ENCODE assay signal across 11 cellular contexts in genomic region chr5:111252799-111253564, GRCh38. TPM values are rescaled to one million over a fixed set of nuclear protein-coding genes. Genes with fewer than 3 reads are reported as not detected.
A peak's percentile ranks its signal among the peaks of the same experiment; 100 is the strongest.
DNase-seq lines count a peak whose midpoint lies in the region; ATAC-seq and TF ChIP-seq lines count a peak whose summit lies in the region.
"Had no signal": no experiment of that assay in that cellular context is flagged by ENCODE, and none has a peak within 500 bp of the region (broad histone marks: within the 10 kb centered on the region; RNA-seq: fewer than 3 reads in every experiment).

No MANE protein-coding gene starts in this region.

- TF ChIP-seq CTCF in GM12875 (IDR thresholded peaks at IDR 0.05; ENCODE audit: borderline replicate concordance, insufficient read depth, low read depth, low read length) (no peak), hepatocyte (IDR thresholded peaks at IDR 0.05; ENCODE audit: poor library complexity) (no peak), tibial nerve (IDR thresholded peaks at IDR 0.05) (no peak)

- no peak overlapping the region for H2AFZ ChIP-seq in hepatocyte

- H3K36me3 Mint-ChIP-seq in activated CD4-positive, alpha-beta memory T cell treated with anti-CD3 and anti-CD28 coated beads for 36 hours: peaks cover 16% of the 10 kb centered on the region

- TF ChIP-seq EP300 in tibial nerve (IDR thresholded peaks at IDR 0.05): no peak

- peaks cover 13% of the 10 kb centered on the region for H3K9me3 Mint-ChIP-seq in activated CD4-positive, alpha-beta memory T cell treated with anti-CD3 and anti-CD28 coated beads for 36 hours
- H3K9me3 Mint-ChIP-seq: dendritic cell treated with granulocyte-macrophage colony-stimulating factor and Interleukin-4, amounts not matched to agents 40 ng/mL and 50 ng/mL, for 4 days had no signal

- peak overlapping the region; percentile 66 for H3K4me3 Mint-ChIP-seq in activated CD4-positive, alpha-beta memory T cell treated with anti-CD3 and anti-CD28 coated beads for 36 hours
- H3K4me3 Mint-ChIP-seq: dendritic cell treated with granulocyte-macrophage colony-stimulating factor and Interleukin-4, amounts not matched to agents 40 ng/mL and 50 ng/mL, for 4 days had no signal

- H3K4me2 ChIP-seq in hepatocyte: no peak overlapping the region

- H3K4me1 Mint-ChIP-seq in activated CD4-positive, alpha-beta memory T cell treated with anti-CD3 and anti-CD28 coated beads for 36 hours (ENCODE audit: low read depth): peaks cover 88% of the 10 kb centered on the region

- H3K27ac Mint-ChIP-seq in activated CD4-positive, alpha-beta memory T cell treated with anti-CD3 and anti-CD28 coated beads for 36 hours: peak overlapping the region; percentile 83
- H3K27ac Mint-ChIP-seq: dendritic cell treated with granulocyte-macrophage colony-stimulating factor and Interleukin-4, amounts not matched to agents 40 ng/mL and 50 ng/mL, for 4 days had no signal

- no peaks in the 10 kb centered on the region for H4K20me1 ChIP-seq in hepatocyte (ENCODE audit: insufficient read depth, poor library complexity, severe bottlenecking)

- no peaks in the 10 kb centered on the region for H3K27me3 ChIP-seq in hepatocyte
- no peaks in the 10 kb centered on the region for H3K27me3 ChIP-seq in tibial nerve

- H3K27ac ChIP-seq in hepatocyte (no peak overlapping the region), tibial nerve (no peak overlapping the region)
- H3K27ac ChIP-seq: left ventricle myocardium inferior had no signal

- 93% methylated on average over 5 of the region's 5 CpGs for WGBS in hepatocyte (ENCODE audit: low lambda C conversion rate, missing lambda C conversion rate)
- 71 to 74% methylated on average over 5 of the region's 5 CpGs for WGBS in tibial nerve, 2 donors

- POLR2A ChIA-PET in activated CD4-positive, alpha-beta memory T cell treated with anti-CD3 and anti-CD28 coated beads for 36 hours (lab: Charles Lee): interaction anchor here (2.5 to 3.6 kb wide), 4 partner anchors 16 to 29 kb away, joined by 20 to 42 read pairs (median 27); partner anchors contain the start of gene CAMK4

- H3K4me1 ChIP-seq in hepatocyte (ENCODE audit: insufficient read depth): no peaks in the 10 kb centered on the region
- H3K4me1 ChIP-seq in tibial nerve: no peaks in the 10 kb centered on the region
- H3K4me1 ChIP-seq: left ventricle myocardium inferior had no signal

- H3K9me3 ChIP-seq in hepatocyte (ENCODE audit: low read depth) (no peaks in the 10 kb centered on the region), tibial nerve (no peaks in the 10 kb centered on the region)

- H3K79me2 ChIP-seq in hepatocyte: no peaks in the 10 kb centered on the region

- H3K36me3 ChIP-seq in hepatocyte (replicated peaks; ENCODE audit: insufficient read depth, low read depth) (no peaks in the 10 kb centered on the region), tibial nerve (no peaks in the 10 kb centered on the region)
- H3K36me3 ChIP-seq: left ventricle myocardium inferior had no signal

- H3K4me3 ChIP-seq in GM12875 (ENCODE audit: low read depth, low read length) (peak overlapping the region; percentile 17), hepatocyte (no peak overlapping the region), tibial nerve (no peak overlapping the region)
- H3K4me3 ChIP-seq: left ventricle myocardium inferior had no signal

- CTCF ChIA-PET in activated CD4-positive, alpha-beta memory T cell treated with anti-CD3 and anti-CD28 coated beads for 36 hours (lab: Charles Lee): interaction anchor here (1.3 to 4.0 kb wide), 6 partner anchors 14 to 29 kb away, joined by 3 to 44 read pairs (median 23); partner anchors contain the start of gene CAMK4

- H3K9me2 ChIP-seq in hepatocyte (replicated peaks; ENCODE audit: insufficient read depth): no peaks in the 10 kb centered on the region

- TF ChIP-seq POLR2A in tibial nerve (IDR thresholded peaks at IDR 0.05): no peak

- intact Hi-C loops in activated CD4-positive, alpha-beta memory T cell treated with anti-CD3 and anti-CD28 coated beads for 36 hours (cut with micrococcal nuclease): loop anchor here (5.0 to 10.0 kb wide), 3 partner anchors 902 to 1838 kb away; no protein-coding TSS in a partner anchor

- no peaks in the 10 kb centered on the region for H3K27me3 Mint-ChIP-seq in activated CD4-positive, alpha-beta memory T cell treated with anti-CD3 and anti-CD28 coated beads for 36 hours
- H3K27me3 Mint-ChIP-seq: dendritic cell treated with granulocyte-macrophage colony-stimulating factor and Interleukin-4, amounts not matched to agents 40 ng/mL and 50 ng/mL, for 4 days had no signal

- no peak for DNase-seq in activated CD4-positive, alpha-beta memory T cell treated with anti-CD3 and anti-CD28 coated beads for 36 hours
- no peak for DNase-seq in islet precursor cell
- DNase-seq in hepatocyte (ENCODE audit: low spot score): no peak
- no peak for DNase-seq in tibial nerve (ENCODE audit: low spot score in 2 of 2)
- DNase-seq: left ventricle myocardium inferior, NCI-H1694 treated with DMSO at 0.1 percent for 48 hours had no signal

- ATAC-seq in GM19328 (IDR thresholded peaks at IDR 0.05; ENCODE audit: unreplicated experiment) (peak; percentile 62), HG03025 (IDR thresholded peaks at IDR 0.05; ENCODE audit: low FRiP score, unreplicated experiment) (peak; percentile 78), GM18519 (IDR thresholded peaks at IDR 0.05; ENCODE audit: low FRiP score, unreplicated experiment) (no peak)

RNA-seq across cellular contexts. Expression of gene CAMK4, which starts 28.8 kb away (rescaled TPM):
- total RNA-seq in activated CD4-positive, alpha-beta memory T cell treated with anti-CD3 and anti-CD28 coated beads for 36 hours: 10 to 100 TPM; 33.3 to 36.5 TPM
- total RNA-seq in hepatocyte (1.6 and 3.4 TPM in 2 replicates), tibial nerve (1 to 10 TPM in 3 of 4 donors, under 1 TPM in 1; 0.66 to 5.5 (median 2.8) TPM)
- polyA plus RNA-seq in hepatocyte: 0.64 and 1.0 TPM in 2 replicates
